Comparison of ENCODE assay signal across 22 cellular contexts in genomic region chr22:48238018-48238915, GRCh38.
"Had no signal": no experiment of that assay in that cellular context is flagged by ENCODE, and none has a peak within 500 bp of the region (broad histone marks: within the 10 kb centered on the region; RNA-seq: fewer than 3 reads in every experiment).

No MANE protein-coding gene starts in this region.

- H3K4me3 ChIP-seq: esophagus squamous epithelium, gastrocnemius medialis, right lobe of liver, upper lobe of left lung had no signal

- H3K4me3 Mint-ChIP-seq: activated CD4-positive, alpha-beta memory T cell treated with anti-CD3 and anti-CD28 coated beads for 36 hours; activated naive CD4-positive, alpha-beta T cell treated with anti-CD3 and anti-CD28 coated beads, Interleukin-2, amount 50 U/mL, for 24 hours; activated T-helper 1 cell treated with anti-CD3 and anti-CD28 coated beads, Interleukin-12 subunit alpha, Interleukin-12 subunit beta, Interleukin-2, Interleukin-4 antibody, amounts not matched to agents 30 ng/mL and 10 ng/mL and 1 ng/mL, durations not matched to agents 14 hours and 24 hours and 36 hours; effector memory CD8-positive, alpha-beta T cell; nephron had no signal

- H3K36me3 ChIP-seq: esophagus squamous epithelium, gastrocnemius medialis, right lobe of liver, upper lobe of left lung had no signal

- DNase-seq: activated CD4-positive, alpha-beta memory T cell treated with anti-CD3 and anti-CD28 coated beads for 36 hours; activated CD4-positive, alpha-beta T cell treated with anti-CD3 and anti-CD28 coated beads for 48 hours; activated gamma-delta T cell; dermis blood vessel endothelial cell; effector memory CD8-positive, alpha-beta T cell; esophagus squamous epithelium; gastrocnemius medialis; hippocampal formation; kidney glomerular epithelial cell; left ventricle myocardium superior; mammary epithelial cell; nucleus accumbens; right lobe of liver; small intestine; stimulated activated CD4-positive, alpha-beta T cell treated with anti-CD3 and anti-CD28 coated beads, Interleukin-2, amount 100 ng/mL, for 48 hours; stimulated activated naive CD4-positive, alpha-beta T cell; T-helper 9 cell; upper lobe of left lung had no signal

- H3K27me3 Mint-ChIP-seq: activated CD4-positive, alpha-beta memory T cell treated with anti-CD3 and anti-CD28 coated beads for 36 hours had no signal

- H3K36me3 Mint-ChIP-seq: activated CD4-positive, alpha-beta memory T cell treated with anti-CD3 and anti-CD28 coated beads for 36 hours; activated naive CD4-positive, alpha-beta T cell treated with anti-CD3 and anti-CD28 coated beads, Interleukin-2, amount 50 U/mL, for 24 hours; brain had no signal

- H3K9me3 ChIP-seq: right lobe of liver had no signal

- H3K4me1 ChIP-seq: esophagus squamous epithelium, gastrocnemius medialis, right lobe of liver, upper lobe of left lung had no signal

- H3K9me3 Mint-ChIP-seq: activated naive CD4-positive, alpha-beta T cell treated with anti-CD3 and anti-CD28 coated beads, Interleukin-2, amount 50 U/mL, for 24 hours had no signal

- H3K4me1 Mint-ChIP-seq: activated naive CD4-positive, alpha-beta T cell treated with anti-CD3 and anti-CD28 coated beads, Interleukin-2, amount 50 U/mL, for 24 hours had no signal

- H3K27me3 ChIP-seq: gastrocnemius medialis, right lobe of liver, upper lobe of left lung had no signal

- H3K27ac Mint-ChIP-seq: activated CD4-positive, alpha-beta memory T cell treated with anti-CD3 and anti-CD28 coated beads for 36 hours; activated naive CD4-positive, alpha-beta T cell treated with anti-CD3 and anti-CD28 coated beads, Interleukin-2, amount 50 U/mL, for 24 hours; activated T-helper 1 cell treated with anti-CD3 and anti-CD28 coated beads, Interleukin-12 subunit alpha, Interleukin-12 subunit beta, Interleukin-2, Interleukin-4 antibody, amounts not matched to agents 30 ng/mL and 10 ng/mL and 1 ng/mL, durations not matched to agents 14 hours and 24 hours and 36 hours; effector memory CD8-positive, alpha-beta T cell; nephron had no signal

- H3K27ac ChIP-seq: esophagus squamous epithelium, gastrocnemius medialis, right lobe of liver, upper lobe of left lung had no signal
